Comparison of ENCODE assay signal across 8 cellular contexts in genomic region chr12:56127888-56128668, GRCh38. TPM values are rescaled to one million over a fixed set of nuclear protein-coding genes. Genes with fewer than 3 reads are reported as not detected.
A peak's percentile ranks its signal among the peaks of the same experiment; 100 is the strongest.
DNase-seq lines count a peak whose midpoint lies in the region; ATAC-seq and TF ChIP-seq lines count a peak whose summit lies in the region.

Gene ESYT1 (plus strand): TSS chr12:56128267. CDS start chr12:56128320, 53 bp downstream.

- H3K36me3 ChIP-seq in KMS-11 (ENCODE audit: insufficient read depth) (peaks cover 4% of the 10 kb centered on the region; the same call in 1 of the 2 replicates), Peyer's patch (peaks cover 0 to 21% (median 0%) of the 10 kb centered on the region in 3 donors), muscle layer of colon (ENCODE audit: insufficient read depth, low read length) (peaks cover 26% of the 10 kb centered on the region)

- H3K9me3 ChIP-seq in Peyer's patch, result no peaks in the 10 kb centered on the region
- no peaks in the 10 kb centered on the region for H3K9me3 ChIP-seq in muscle layer of colon (ENCODE audit: low read length)

- DNase-seq in DMS53 treated with DMSO at 0.1 percent for 48 hours (lab: John Stamatoyannopoulos, UW; ENCODE audit: unreplicated experiment) (peak; percentile 97), Peyer's patch (peak; percentile 96 to 100 (median 99))
- peak; percentile 97 for DNase-seq in activated T-cell treated with anti-CD3 and anti-CD28 coated beads, Interleukin-2, amount 50 U/mL, for 48 hours
- DNase-seq in stimulated activated CD8-positive, alpha-beta memory T cell treated with anti-CD3 and anti-CD28 coated beads, Interleukin-7, amount 100 ng/mL, for 24 hours (ENCODE audit: low read depth), result peak; percentile 87

- peak; percentile 59 to 90 for TF ChIP-seq POLR2A in Peyer's patch (IDR thresholded peaks at IDR 0.05)

- H3K4me2 ChIP-seq in KMS-11, result peak within 1 kb of the TSS; percentile 89

- H3K27me3 ChIP-seq in KMS-11 (ENCODE audit: insufficient read depth, low read depth) (no peaks in the 10 kb centered on the region), Peyer's patch (no peaks in the 10 kb centered on the region), muscle layer of colon (ENCODE audit: control insufficient read depth in 1 of 2, insufficient read depth in 2 of 2, low read length in 2 of 2) (no peaks in the 10 kb centered on the region)

- peak within 1 kb of the TSS; percentile 80 for H2AFZ ChIP-seq in KMS-11 (ENCODE audit: low read depth)

- ATAC-seq in GM21737 (IDR thresholded peaks at IDR 0.05; ENCODE audit: unreplicated experiment) (peak; percentile 87), esophagus mucosa (peak; percentile 95)

- TF ChIP-seq CTCF in KMS-11 (conservative IDR thresholded peaks at IDR 0.05; ENCODE audit: low read depth, low read length) (no peak), Peyer's patch (IDR thresholded peaks at IDR 0.05) (no peak)

- H3K27ac ChIP-seq in KMS-11, result peak within 1 kb of the TSS; percentile 58
- peak within 1 kb of the TSS; percentile 89 to 96 (median 91) for H3K27ac ChIP-seq in Peyer's patch
- peak within 1 kb of the TSS; percentile 92 for H3K27ac ChIP-seq in muscle layer of colon (ENCODE audit: low read depth, low read length)

- H3K4me3 ChIP-seq in KMS-11 (IDR thresholded peaks at IDR 0.05; ENCODE audit: insufficient read depth, low read depth, low read length) (peak within 1 kb of the TSS; percentile 44), Peyer's patch (peak within 1 kb of the TSS; percentile 79 to 93 (median 85)), muscle layer of colon (ENCODE audit: low read depth in 1 of 2, low read length in 2 of 2) (peak within 1 kb of the TSS; percentile 66 to 91)

- H4K20me1 ChIP-seq in KMS-11 (ENCODE audit: insufficient read depth), result no peaks in the 10 kb centered on the region

- H3K79me2 ChIP-seq in KMS-11 (ENCODE audit: insufficient read depth, low read depth), result peaks cover 26% of the 10 kb centered on the region; the same call in 1 of the 2 replicates

- H3K4me1 ChIP-seq in KMS-11 (ENCODE audit: low read depth, poor library complexity, severe bottlenecking) (peaks cover 34% of the 10 kb centered on the region), Peyer's patch (peaks cover 4 to 35% (median 17%) of the 10 kb centered on the region in 4 donors), muscle layer of colon (ENCODE audit: insufficient read depth, low read length) (peaks cover 33% of the 10 kb centered on the region)

- peak within 1 kb of the TSS; percentile 63 for H3K9ac ChIP-seq in KMS-11
- peak within 1 kb of the TSS; percentile 83 for H3K9ac ChIP-seq in muscle layer of colon (ENCODE audit: low read length)

RNA-seq across cellular contexts. Expression of gene ESYT1, which starts in this region (rescaled TPM):
- 10 to 100 TPM; 36.3 to 62.7 (median 53.2) TPM for total RNA-seq in Peyer's patch
- total RNA-seq in esophagus mucosa, result 48.8 TPM

Comparison
In these comparisons a context has a peak if more than half of its experiments do, and no peak if none do; other contexts are left out.
1. Peak in every context shown above with its lines: DNase-seq, ATAC-seq, H3K4me3 ChIP-seq and H3K27ac ChIP-seq.